Comparison of ENCODE assay signal across 8 cellular contexts in genomic region chr1:27872802-27873665, GRCh38. TPM values are rescaled to one million over a fixed set of nuclear protein-coding genes. Genes with fewer than 3 reads are reported as not detected.
DNase-seq lines count a peak whose midpoint lies in the region; ATAC-seq and TF ChIP-seq lines count a peak whose summit lies in the region.

No MANE protein-coding gene starts in this region.

- peak overlapping the region; percentile 76 for H3K4me3 Mint-ChIP-seq in endodermal cell

- ATAC-seq in HCT116 (peak; percentile 57), GM18511 (IDR thresholded peaks at IDR 0.05; ENCODE audit: unreplicated experiment) (no peak)

- intact Hi-C loops in A673 (cut with micrococcal nuclease; ENCODE audit: unreplicated experiment) (no loop called here), HCT116 (cut with micrococcal nuclease) (no loop called here)

- H3K4me1 Mint-ChIP-seq in endodermal cell = peaks cover 4% of the 10 kb centered on the region

- CTCF ChIA-PET in A673 (lab: Charles Lee) = no interaction called here
- CTCF ChIA-PET in HCT116 (lab: Charles Lee) = no interaction called here

- 21 to 30% methylated on average over 37 to 40 of the region's 40 CpGs for WGBS in endodermal cell (ENCODE audit: insufficient coverage in 1 of 2, insufficient read length in 1 of 2), 2 experiments
- 24% methylated on average over 40 of the region's 40 CpGs for WGBS in urinary bladder

- DNase-seq in A673 (ENCODE audit: low spot score) (peak; percentile 32), HCT116 (ENCODE audit: low read depth, low spot score) (no peak), UCSD-AML1 (lab: John Stamatoyannopoulos, UW; ENCODE audit: unreplicated experiment) (peak; percentile 59), endodermal cell (peak; percentile 76), NCI-H1930 (lab: John Stamatoyannopoulos, UW) (no peak)

- H3K79me2 ChIP-seq in HCT116 (ENCODE audit: insufficient read depth, low read length) = no peaks in the 10 kb centered on the region

- TF ChIP-seq POLR2A in HCT116 (IDR thresholded peaks at IDR 0.05; ENCODE audit: borderline replicate concordance, extremely low read depth, insufficient read depth, insufficient read length) = no peak

- RAD21 ChIA-PET in HCT116 (lab: Charles Lee; ENCODE audit: low non-redundant PET in 1 of 2, low total read pairs in 2 of 2, uncharacterized antibody in 2 of 2, unreplicated experiment in 2 of 2) = no interaction called here

- H3K36me3 ChIP-seq in A673 (ENCODE audit: insufficient read depth, low read length, poor library complexity, severe bottlenecking) (no peaks in the 10 kb centered on the region), HCT116 (ENCODE audit: control insufficient read depth in 1 of 2, insufficient read depth in 2 of 2, low read length in 2 of 2) (no peaks in the 10 kb centered on the region), endodermal cell (ENCODE audit: control insufficient read depth, insufficient read depth, low read length) (no peaks in the 10 kb centered on the region), muscle layer of colon (ENCODE audit: insufficient read depth, low read length) (no peaks in the 10 kb centered on the region), urinary bladder (ENCODE audit: insufficient read depth) (no peaks in the 10 kb centered on the region)

- H3K4me3 ChIP-seq in A673 (ENCODE audit: low read depth, low read length, poor library complexity, severe bottlenecking) = peak overlapping the region; percentile 62
- peak overlapping the region; percentile 84 to 95 for H3K4me3 ChIP-seq in HCT116 (replicated peaks in 1 of 2; ENCODE audit: low read depth in 1 of 2, low read length in 2 of 2)
- H3K4me3 ChIP-seq in endodermal cell (ENCODE audit: low read length) = peak overlapping the region; percentile 83
- peak overlapping the region; percentile 22 to 73 for H3K4me3 ChIP-seq in muscle layer of colon (ENCODE audit: low read depth in 1 of 2, low read length in 2 of 2)
- H3K4me3 ChIP-seq in urinary bladder (ENCODE audit: low read depth, low read length) = peak overlapping the region; percentile 63

- H3K9me3 ChIP-seq in A673 (ENCODE audit: low read depth, low read length, poor library complexity, severe bottlenecking) = no peaks in the 10 kb centered on the region
- H3K9me3 ChIP-seq in HCT116 (ENCODE audit: control insufficient read depth in 1 of 2, insufficient read depth in 1 of 2, low read depth in 1 of 2, low read length in 2 of 2) = no peaks in the 10 kb centered on the region
- no peaks in the 10 kb centered on the region for H3K9me3 ChIP-seq in endodermal cell (ENCODE audit: control insufficient read depth, low read length)
- H3K9me3 ChIP-seq in muscle layer of colon (ENCODE audit: low read length) = no peaks in the 10 kb centered on the region

- H3K36me3 Mint-ChIP-seq in endodermal cell (ENCODE audit: low read depth) = peaks cover 2% of the 10 kb centered on the region

- peaks cover 8% of the 10 kb centered on the region for H3K27me3 Mint-ChIP-seq in endodermal cell (ENCODE audit: insufficient read depth)

- no peaks in the 10 kb centered on the region for H4K20me1 ChIP-seq in HCT116 (ENCODE audit: insufficient read depth)

- TF ChIP-seq RAD21 in HCT116 (IDR thresholded peaks at IDR 0.05; ENCODE audit: low read depth) = no peak

- peak overlapping the region; percentile 85 for H2AFZ ChIP-seq in HCT116 (ENCODE audit: low read depth, low read length, poor library complexity, severe bottlenecking)

- H3K27me3 ChIP-seq in A673 (replicated peaks; ENCODE audit: insufficient read depth, low read depth, low read length, poor library complexity) (no peaks in the 10 kb centered on the region), HCT116 (ENCODE audit: insufficient read depth, low read length) (no peaks in the 10 kb centered on the region), endodermal cell (ENCODE audit: control insufficient read depth, insufficient read depth, low read length, poor library complexity, severe bottlenecking) (no peaks in the 10 kb centered on the region), muscle layer of colon (ENCODE audit: control insufficient read depth in 1 of 2, insufficient read depth in 2 of 2, low read length in 2 of 2) (peaks cover 0 to 9% of the 10 kb centered on the region in 2 donors)

- H3K27ac ChIP-seq in A673 (ENCODE audit: low read depth, low read length, poor library complexity, severe bottlenecking) (no peak overlapping the region), HCT116 (ENCODE audit: low read depth, low read length) (peak overlapping the region; percentile 37; the same call in 1 of the 2 replicates), endodermal cell (ENCODE audit: low read depth, low read length) (no peak overlapping the region), muscle layer of colon (ENCODE audit: low read depth, low read length) (no peak overlapping the region), urinary bladder (ENCODE audit: low read depth) (peak overlapping the region; percentile 42)

- BruUV-seq in A673 (replicated peaks; lab: Mats Ljungman, UMichigan) (no TSS peak), HCT116 (replicated peaks; lab: Mats Ljungman, UMichigan) (TSS peak; percentile 80)

- H3K27ac Mint-ChIP-seq in endodermal cell = peak overlapping the region; percentile 1

- POLR2A ChIA-PET in A673 (lab: Charles Lee; ENCODE audit: low non-redundant PET) = interaction anchor here (0.6 kb wide), 1 partner anchor 187 kb away, joined by 7 read pairs; no protein-coding TSS in a partner anchor
- POLR2A ChIA-PET in HCT116 (lab: Charles Lee) = no interaction called here

- no peaks in the 10 kb centered on the region for H3K9me2 ChIP-seq in HCT116 (ENCODE audit: insufficient read depth)

- no peaks in the 10 kb centered on the region for H3K9me3 Mint-ChIP-seq in endodermal cell

- H3K4me1 ChIP-seq in A673 (ENCODE audit: insufficient read depth, low read length, poor library complexity, severe bottlenecking) (no peaks in the 10 kb centered on the region), HCT116 (ENCODE audit: control insufficient read depth in 1 of 2, insufficient read depth in 2 of 2, low read length in 2 of 2) (peaks cover 8 to 22% of the 10 kb centered on the region in 2 experiments; a peak in 3 of 4 replicates), endodermal cell (ENCODE audit: control insufficient read depth, insufficient read depth, low read length) (no peaks in the 10 kb centered on the region), muscle layer of colon (ENCODE audit: insufficient read depth, low read length) (peaks cover 4% of the 10 kb centered on the region), urinary bladder (ENCODE audit: insufficient read depth) (no peaks in the 10 kb centered on the region)

- H3K9ac ChIP-seq in HCT116 (ENCODE audit: low read length) (peak overlapping the region; percentile 78), endodermal cell (ENCODE audit: extremely low read depth, low read length, poor library complexity, severe bottlenecking) (peak overlapping the region; percentile 44), muscle layer of colon (ENCODE audit: low read length) (peak overlapping the region; percentile 44)

- peak overlapping the region; percentile 100 for H3K4me2 ChIP-seq in HCT116 (ENCODE audit: low read length)

- TF ChIP-seq CTCF in A673 (conservative IDR thresholded peaks at IDR 0.05; ENCODE audit: low read depth, low read length) (no peak), HCT116 (IDR thresholded peaks at IDR 0.05 in 2 of 3, conservative IDR thresholded peaks at IDR 0.05 in 1 of 3; ENCODE audit: borderline replicate concordance in 1 of 3, insufficient read depth in 1 of 3, low read depth in 2 of 3, low read length in 2 of 3) (no peak), endodermal cell (conservative IDR thresholded peaks at IDR 0.05) (no peak)

TF ChIP-seq in HCT116, 20 proteins besides CTCF, POLR2A, EP300 and RAD21:
- TF ChIP-seq REST (IDR thresholded peaks at IDR 0.05; ENCODE audit: low read depth) = no peak
- TF ChIP-seq EGR1 (IDR thresholded peaks at IDR 0.05; ENCODE audit: low read depth) = peak; percentile 86

RNA-seq across cellular contexts. Expression of gene THEMIS2, which starts 0.7 kb away (rescaled TPM):
- total RNA-seq in A673 (2021) (2.0 and 5.0 TPM in 2 replicates), HCT116 (2021; ENCODE audit: unreplicated experiment) (8.0 TPM), endodermal cell (1 to 10 TPM; 8.5 to 8.8 TPM), urinary bladder (7.3 TPM)
- 12.3 and 12.4 TPM in 2 replicates for polyA plus RNA-seq in HCT116 (2012)
- polyA plus RNA-seq in endodermal cell (2013, experiment 1 of 2) = 4.2 TPM
- 4.6 TPM for polyA plus RNA-seq in endodermal cell (2013, experiment 2 of 2)
- polyA plus RNA-seq in urinary bladder = 17.6 TPM

RNA-seq across cellular contexts. Expression of gene RPA2, which starts 41.3 kb away (rescaled TPM):
- 73.6 and 88.9 TPM in 2 replicates for total RNA-seq in A673 (2021)
- total RNA-seq in HCT116 (2021; ENCODE audit: unreplicated experiment) = 55.5 TPM
- 30.1 and 41.9 TPM in 2 replicates for polyA plus RNA-seq in HCT116 (2012)
- 10 to 100 TPM; 43.5 to 60.0 TPM for total RNA-seq in endodermal cell
- 63.8 TPM for polyA plus RNA-seq in endodermal cell (2013, experiment 1 of 2)
- polyA plus RNA-seq in endodermal cell (2013, experiment 2 of 2) = 61.1 TPM
- 60.5 TPM for total RNA-seq in urinary bladder
- polyA plus RNA-seq in urinary bladder = 41.1 TPM

RNA-seq across cellular contexts. Expression of gene PPP1R8, which starts 42.5 kb away (rescaled TPM):
- 60.9 and 68.8 TPM in 2 replicates for total RNA-seq in A673 (2021)
- total RNA-seq in HCT116 (2021; ENCODE audit: unreplicated experiment) = 57.4 TPM
- polyA plus RNA-seq in HCT116 (2012) = 49.0 and 50.0 TPM in 2 replicates
- total RNA-seq in endodermal cell = 10 to 100 TPM; 45.0 to 48.1 TPM
- polyA plus RNA-seq in endodermal cell (2013, experiment 1 of 2) = 49.6 TPM
- polyA plus RNA-seq in endodermal cell (2013, experiment 2 of 2) = 49.6 TPM
- 36.0 TPM for total RNA-seq in urinary bladder
- polyA plus RNA-seq in urinary bladder = 46.3 TPM

Comparison
In these comparisons a context has a peak if more than half of its experiments do, and no peak if none do; other contexts are left out.
1. DNase-seq: peak in A673 (single experiment), UCSD-AML1 (single experiment) and endodermal cell (single experiment); none in HCT116 (single experiment) and NCI-H1930 (0 of 2).
2. H3K27ac ChIP-seq: peak in HCT116 (single experiment) and urinary bladder (single experiment); none in A673 (single experiment), endodermal cell (single experiment) and muscle layer of colon (single experiment).
3. Peak in every context shown above with its lines, with median percentiles within 50 percentile points of each other: H3K4me3 ChIP-seq and H3K9ac ChIP-seq.